8 cellular contexts compared by ENCODE assay signal in the genomic region with DNA sequence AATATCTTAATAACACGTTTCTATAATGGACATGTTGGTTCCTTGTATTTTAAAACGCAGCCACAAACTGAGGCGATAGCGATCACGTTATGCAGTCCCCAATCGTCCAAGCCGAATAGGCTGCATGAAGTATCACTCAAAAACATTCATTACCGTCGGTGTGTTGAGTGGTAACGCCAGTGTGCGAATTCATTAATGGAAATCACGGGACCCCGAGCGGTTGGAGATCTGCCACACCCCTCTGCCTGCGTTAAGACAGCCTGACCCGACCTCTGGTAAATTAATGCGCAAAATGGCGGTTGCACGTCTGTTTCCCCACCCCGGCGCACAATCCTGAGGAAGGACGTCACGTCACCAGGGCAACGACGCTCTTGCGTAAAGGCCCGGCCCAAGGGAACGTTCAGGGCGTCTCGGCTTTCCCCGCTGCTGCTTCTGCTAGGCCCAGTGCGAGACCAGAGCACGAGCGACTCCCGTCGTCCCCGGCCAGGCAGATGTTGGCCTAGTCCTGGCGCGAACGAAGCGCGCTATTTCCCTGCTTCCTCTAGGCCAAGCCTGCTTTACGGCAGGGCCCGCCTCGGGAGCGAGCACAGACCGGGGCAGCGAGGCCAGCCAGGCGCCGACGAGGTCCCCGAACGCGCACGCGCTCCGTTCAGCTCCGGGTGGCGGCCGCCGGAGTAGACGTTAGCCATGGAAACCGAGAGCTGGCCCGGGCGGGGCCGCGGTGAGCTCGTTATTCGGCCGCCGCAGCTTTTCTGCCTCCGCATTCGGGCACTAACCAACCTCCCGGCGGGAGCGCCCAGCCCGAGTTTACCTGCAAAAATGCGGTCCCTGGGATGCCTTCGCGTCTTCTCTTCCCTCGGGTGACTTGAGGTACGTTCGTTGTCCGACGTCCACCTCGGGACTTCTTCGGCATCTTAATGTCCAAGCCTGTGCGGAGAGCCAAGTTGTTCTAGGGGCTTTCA. TPM values are rescaled to one million over a fixed set of nuclear protein-coding genes. Genes with fewer than 3 reads are reported as not detected.
DNase-seq lines count a peak whose midpoint lies in the region; ATAC-seq and TF ChIP-seq lines count a peak whose summit lies in the region.

A gene (plus strand): TSS at position 374 of the 962 bp plus-strand sequence. CDS start 15,716 bp downstream, outside the sequence.

- CTCF ChIA-PET in CD4-positive, alpha-beta memory T cell (lab: Charles Lee; ENCODE audit: partially characterized antibody): interaction anchor here (0.7 to 2.6 kb wide), 6 partner anchors 27 to 92 kb away, joined by 3 to 13 read pairs (median 6); a partner anchor contains a TSS

- peak within 1 kb of the TSS; percentile 99 for H3K27ac ChIP-seq in CD4-positive, alpha-beta memory T cell (ENCODE audit: low read depth, low read length)
- peak within 1 kb of the TSS; percentile 92 to 100 for H3K27ac ChIP-seq in lung (ENCODE audit: low read depth in 1 of 2, low read length in 1 of 2)

- 0% methylated on average over 86 to 88 of the region's 88 CpGs for WGBS in lung, 2 donors

- peaks cover 34% of the 10 kb centered on the region for H3K4me1 ChIP-seq in CD4-positive, alpha-beta memory T cell (ENCODE audit: insufficient read depth, low read length)
- H3K4me1 ChIP-seq in lung (ENCODE audit: control insufficient read depth in 2 of 2, insufficient read depth in 2 of 2, low read length in 2 of 2): peaks cover 3 to 22% of the 10 kb centered on the region in 2 donors

- peaks cover 27 to 55% (median 38%) of the 10 kb centered on the region in 4 donors for H3K4me1 Mint-ChIP-seq in CD4-positive, alpha-beta memory T cell

- no peaks in the 10 kb centered on the region for H3K27me3 ChIP-seq in CD4-positive, alpha-beta memory T cell (ENCODE audit: insufficient read depth, low read length)
- no peaks in the 10 kb centered on the region for H3K27me3 ChIP-seq in lung (ENCODE audit: control insufficient read depth, insufficient read depth)

- intact Hi-C loops in CD4-positive, alpha-beta memory T cell (cut with micrococcal nuclease): loop anchor here (1.0 to 2.0 kb wide), 9 partner anchors 27 to 889 kb away; a partner anchor contains a TSS

- no peaks in the 10 kb centered on the region for H3K9me3 ChIP-seq in CD4-positive, alpha-beta memory T cell (ENCODE audit: control insufficient read depth in 1 of 2, low read length in 2 of 2)
- no peaks in the 10 kb centered on the region for H3K9me3 ChIP-seq in lung (ENCODE audit: control insufficient read depth in 2 of 2, insufficient read depth in 1 of 2, low read length in 1 of 2)

- peak; percentile 93 to 97 (median 96) for DNase-seq in CD4-positive, alpha-beta memory T cell
- DNase-seq in HPDE6-E6E7 (ENCODE audit: extremely low spot score): peak; percentile 90
- DNase-seq in NK-92 treated with Interleukin-12 subunit alpha and Interleukin-12 subunit beta, amount 100 ng/mL, for 24 hours (lab: John Stamatoyannopoulos, UW): peak; percentile 92
- peak; percentile 96 for DNase-seq in activated CD8-positive, alpha-beta memory T cell treated with anti-CD3 and anti-CD28 coated beads for 24 hours
- peak; percentile 88 for DNase-seq in effector CD8-positive, alpha-beta T cell (lab: John Stamatoyannopoulos, UW)
- DNase-seq in lung (ENCODE audit: low spot score): peak; percentile 96
- DNase-seq in stimulated activated CD4-positive, alpha-beta T cell treated with anti-CD3 and anti-CD28 coated beads, TNF-alpha, amount 100 ng/mL, for 4 hours (ENCODE audit: low read depth in 3 of 3): peak; percentile 78 to 88 (median 87)

- POLR2A ChIA-PET in CD4-positive, alpha-beta memory T cell (lab: Charles Lee; ENCODE audit: partially characterized antibody): interaction anchor here (0.6 to 6.0 kb wide), 15 partner anchors 9 to 1659 kb away, joined by 3 to 78 read pairs (median 3); a partner anchor contains a TSS

- no peaks in the 10 kb centered on the region for H3K27me3 Mint-ChIP-seq in CD4-positive, alpha-beta memory T cell

- TF ChIP-seq CTCF in lung (IDR thresholded peaks at IDR 0.05; ENCODE audit: control extremely low read depth, extremely low read depth): no peak

- H3K36me3 Mint-ChIP-seq in CD4-positive, alpha-beta memory T cell: peaks cover 0 to 22% of the 10 kb centered on the region in 2 donors

- no peaks in the 10 kb centered on the region for H3K9me3 Mint-ChIP-seq in CD4-positive, alpha-beta memory T cell

- H3K4me3 Mint-ChIP-seq in CD4-positive, alpha-beta memory T cell: peak within 1 kb of the TSS; percentile 90 to 98 (median 92)

- peak within 1 kb of the TSS; percentile 95 to 100 (median 97) for H3K27ac Mint-ChIP-seq in CD4-positive, alpha-beta memory T cell

- peak; percentile 95 for ATAC-seq in GM19463 (IDR thresholded peaks at IDR 0.05; ENCODE audit: unreplicated experiment)
- ATAC-seq in lung (ENCODE audit: insufficient read depth, low FRiP score): peak; percentile 95

- peak within 1 kb of the TSS; percentile 71 to 97 for H3K4me3 ChIP-seq in CD4-positive, alpha-beta memory T cell (ENCODE audit: low read length in 2 of 2)
- peak within 1 kb of the TSS; percentile 81 for H3K4me3 ChIP-seq in lung

- no peaks in the 10 kb centered on the region for H3K36me3 ChIP-seq in CD4-positive, alpha-beta memory T cell (ENCODE audit: insufficient read depth, low read length)
- H3K36me3 ChIP-seq in lung (ENCODE audit: control insufficient read depth in 2 of 2, insufficient read depth in 2 of 2, low read length in 2 of 2): no peaks in the 10 kb centered on the region

RNA-seq across cellular contexts. Expression of the gene that starts here (rescaled TPM):
- 10 to 100 TPM; 41.5 to 53.0 TPM for total RNA-seq in CD4-positive, alpha-beta memory T cell
- polyA plus RNA-seq in CD4-positive, alpha-beta memory T cell: 10 to 100 TPM; 13.5 to 19.0 TPM
- total RNA-seq in lung: 100 to 1,000 TPM in 1 of 2 donors, 10 to 100 TPM in 1; 52.5 to 104 TPM
- polyA plus RNA-seq in lung: 10 to 100 TPM; 14.3 to 16.1 TPM

Comparison
In these comparisons a context has a peak if more than half of its experiments do, and no peak if none do; other contexts are left out.
1. Peak in every context shown above with its lines: DNase-seq, ATAC-seq, H3K4me3 ChIP-seq and H3K27ac ChIP-seq.